Comparison of ENCODE assay signal across 12 cellular contexts in genomic region chr2:148244593-148245292, GRCh38.
DNase-seq lines count a peak whose midpoint lies in the region; ATAC-seq and TF ChIP-seq lines count a peak whose summit lies in the region.
"Had no signal": no experiment of that assay in that cellular context is flagged by ENCODE, and none has a peak within 500 bp of the region (broad histone marks: within the 10 kb centered on the region; RNA-seq: fewer than 3 reads in every experiment).

No MANE protein-coding gene starts in this region.

- CTCF ChIA-PET in CD8-positive, alpha-beta T cell (lab: Charles Lee), result no interaction called here

- no peaks in the 10 kb centered on the region for H3K36me3 ChIP-seq in skeletal muscle satellite cell (ENCODE audit: insufficient read depth, low read length)
- H3K36me3 ChIP-seq in MG63, result no peaks in the 10 kb centered on the region
- no peaks in the 10 kb centered on the region for H3K36me3 ChIP-seq in CD8-positive, alpha-beta T cell (ENCODE audit: insufficient read depth, low read length)
- H3K36me3 ChIP-seq: colonic mucosa had no signal

- H3K4me2 ChIP-seq in skeletal muscle satellite cell (ENCODE audit: low read length), result peak overlapping the region; percentile 21

- H3K27me3 ChIP-seq in skeletal muscle satellite cell (ENCODE audit: control insufficient read depth, insufficient read depth, low read length), result no peaks in the 10 kb centered on the region
- H3K27me3 ChIP-seq in MG63, result no peaks in the 10 kb centered on the region
- H3K27me3 ChIP-seq in CD8-positive, alpha-beta T cell (ENCODE audit: insufficient read depth, low read length), result no peaks in the 10 kb centered on the region
- H3K27me3 ChIP-seq: colonic mucosa, spleen had no signal

- no peak overlapping the region for H3K27ac ChIP-seq in CD8-positive, alpha-beta T cell (ENCODE audit: low read depth, low read length)
- H3K27ac ChIP-seq: colonic mucosa, spleen had no signal

- no peak overlapping the region for H3K27ac Mint-ChIP-seq in CD8-positive, alpha-beta T cell
- H3K27ac Mint-ChIP-seq: activated T-helper 2 cell treated with anti-CD3 and anti-CD28 coated beads, Interferon-gamma antibody, Interleukin-2, Interleukin-4, amounts not matched to agents 10 μg/mL and 5 μg/mL and 100 μg/mL, durations not matched to agents 14 hours and 24 hours and 36 hours had no signal

- peaks cover 5% of the 10 kb centered on the region for H3K9me3 Mint-ChIP-seq in CD8-positive, alpha-beta T cell

- POLR2A ChIA-PET in CD8-positive, alpha-beta T cell (lab: Charles Lee), result no interaction called here

- H3K4me3 Mint-ChIP-seq in CD8-positive, alpha-beta T cell, result no peak overlapping the region

- H3K27me3 Mint-ChIP-seq in CD8-positive, alpha-beta T cell (ENCODE audit: low read depth), result no peaks in the 10 kb centered on the region

- TF ChIP-seq CTCF in fibroblast of pulmonary artery (IDR thresholded peaks at IDR 0.05; ENCODE audit: low read length, missing control alignments), result no peak
- TF ChIP-seq CTCF in CD8-positive, alpha-beta T cell (IDR thresholded peaks at IDR 0.05), result no peak

- peak; percentile 58 for DNase-seq in GM04504 (ENCODE audit: low read depth)
- DNase-seq in RKO (ENCODE audit: low spot score), result peak; percentile 19
- DNase-seq in fibroblast of pulmonary artery (ENCODE audit: low read depth), result peak; percentile 79
- no peak for DNase-seq in SIG-M5 (lab: John Stamatoyannopoulos, UW)
- DNase-seq in activated gamma-delta T cell (lab: John Stamatoyannopoulos, UW), result no peak
- DNase-seq in MG63, result no peak
- no peak for DNase-seq in CD8-positive, alpha-beta T cell
- DNase-seq: activated CD4-positive, CD25-positive, alpha-beta regulatory T cell treated with anti-CD3 and anti-CD28 coated beads, Interleukin-2, amount 50 U/mL, for 72 hours; colonic mucosa had no signal

- no peak overlapping the region for H3K9ac ChIP-seq in skeletal muscle satellite cell (ENCODE audit: low read depth, low read length)

- H3K36me3 Mint-ChIP-seq in CD8-positive, alpha-beta T cell, result peaks cover 41% of the 10 kb centered on the region

- intact Hi-C loops in CD8-positive, alpha-beta T cell (cut with DNase I, micrococcal nuclease), result no loop called here

- H3K9me3 ChIP-seq in skeletal muscle satellite cell (replicated peaks; ENCODE audit: low read length), result no peaks in the 10 kb centered on the region
- no peaks in the 10 kb centered on the region; the same call in 1 of the 2 replicates for H3K9me3 ChIP-seq in MG63
- no peaks in the 10 kb centered on the region for H3K9me3 ChIP-seq in CD8-positive, alpha-beta T cell (ENCODE audit: low read length)
- H3K9me3 ChIP-seq: colonic mucosa had no signal

- peaks cover 11% of the 10 kb centered on the region for H3K4me1 ChIP-seq in skeletal muscle satellite cell (ENCODE audit: control insufficient read depth, insufficient read depth, low read length)
- H3K4me1 ChIP-seq in CD8-positive, alpha-beta T cell (ENCODE audit: insufficient read depth, low read length), result no peaks in the 10 kb centered on the region
- H3K4me1 ChIP-seq: colonic mucosa, spleen had no signal

- H3K4me3 ChIP-seq in fibroblast of pulmonary artery (replicated peaks; ENCODE audit: low read depth, low read length), result no peak overlapping the region
- no peak overlapping the region for H3K4me3 ChIP-seq in skeletal muscle satellite cell (ENCODE audit: low read length)
- H3K4me3 ChIP-seq in MG63, result no peak overlapping the region
- no peak overlapping the region for H3K4me3 ChIP-seq in CD8-positive, alpha-beta T cell (ENCODE audit: low read depth, low read length)
- H3K4me3 ChIP-seq: colonic mucosa, spleen had no signal

- no peak for ATAC-seq in CD8-positive, alpha-beta T cell

- no peaks in the 10 kb centered on the region for H3K4me1 Mint-ChIP-seq in CD8-positive, alpha-beta T cell (ENCODE audit: low read depth)

Comparison
In these comparisons a context has a peak if more than half of its experiments do, and no peak if none do; other contexts are left out.
1. DNase-seq: peak in GM04504 (single experiment), RKO (single experiment) and fibroblast of pulmonary artery (single experiment); none in SIG-M5 (single experiment), activated gamma-delta T cell (single experiment), MG63 (single experiment) and CD8-positive, alpha-beta T cell (0 of 7).